ENCODE assay signal across 1 cellular context in genomic region chr2:216339456-216340279, GRCh38.
A peak's percentile ranks its signal among the peaks of the same experiment; 100 is the strongest.
TF ChIP-seq lines count a peak whose summit lies in the region.

No MANE protein-coding gene starts in this region.

TF ChIP-seq in WTC11, 78 proteins besides CTCF, POLR2A, EP300 and RAD21 (continued from another document):
- TF ChIP-seq PRDM15 (CRISPR knock-in tag; IDR thresholded peaks at IDR 0.05), result peak; percentile 47; the same call in 1 of the 2 replicates
- no peak for TF ChIP-seq NFYB (CRISPR knock-in tag; conservative IDR thresholded peaks at IDR 0.05; ENCODE audit: low read depth)
- peak; percentile 48; the same call in 1 of the 2 replicates for TF ChIP-seq ZNF423 (CRISPR knock-in tag; IDR thresholded peaks at IDR 0.05)
- no peak for TF ChIP-seq SOX15 (CRISPR knock-in tag; IDR thresholded peaks at IDR 0.05)
